ENCODE assay signal across 8 cellular contexts in genomic region chr3:180354214-180354613, GRCh38.
"Had no signal": no experiment of that assay in that cellular context is flagged by ENCODE, and none has a peak within 500 bp of the region (broad histone marks: within the 10 kb centered on the region; RNA-seq: fewer than 3 reads in every experiment).

No MANE protein-coding gene starts in this region.

- H3K4me3 Mint-ChIP-seq: HFFc6, IgD-negative memory B cell had no signal

- H3K9me3 ChIP-seq: HAP-1 had no signal

- H3K27ac Mint-ChIP-seq: HFFc6, IgD-negative memory B cell had no signal

- H3K4me3 ChIP-seq: HAP-1 had no signal

- H3K36me3 ChIP-seq: HAP-1 had no signal

- H3K4me1 Mint-ChIP-seq: IgD-negative memory B cell had no signal

- DNase-seq: GOT3, H7, HFFc6, KBM-7 had no signal

- H3K36me3 Mint-ChIP-seq: IgD-negative memory B cell had no signal

- ATAC-seq: HCT116, HepG2 had no signal
